Comparison of ENCODE assay signal across 8 cellular contexts in the genomic region with DNA sequence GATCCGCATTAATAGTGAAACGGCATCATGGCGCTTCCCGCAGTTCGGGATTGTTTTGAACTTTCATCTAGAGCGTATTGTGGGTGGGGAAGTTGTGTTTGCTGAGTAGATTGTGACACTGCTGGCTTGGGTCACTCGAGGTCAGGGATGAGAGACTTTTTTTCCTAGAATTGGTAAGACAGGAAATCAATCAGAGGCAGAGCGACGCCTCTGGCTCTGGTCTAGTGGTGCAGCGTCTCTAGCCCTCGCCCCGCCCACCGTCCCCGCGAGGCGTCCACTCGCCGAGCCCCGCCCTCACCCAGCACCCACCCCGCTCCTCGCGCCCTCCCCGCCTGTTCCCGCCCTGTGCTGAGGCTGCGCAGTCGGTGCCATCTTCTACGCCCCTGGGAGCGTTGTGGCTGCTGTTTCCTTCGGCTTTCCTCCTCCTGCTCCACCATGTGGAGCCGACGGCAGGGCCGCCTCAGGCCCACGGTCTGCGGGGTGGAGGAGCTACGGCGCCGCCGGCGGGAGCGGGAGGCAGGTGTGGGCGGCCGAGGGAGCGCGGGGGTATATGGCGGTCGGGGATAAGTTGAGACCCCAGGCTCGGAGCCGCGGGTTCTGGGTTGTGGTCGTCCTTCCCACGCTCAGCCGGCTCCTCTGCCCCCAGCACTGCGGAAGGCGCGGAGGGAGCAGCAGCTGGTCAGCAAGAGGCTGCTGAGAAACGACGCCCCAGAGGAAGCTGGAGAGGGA. TPM values are rescaled to one million over a fixed set of nuclear protein-coding genes. Genes with fewer than 3 reads are reported as not detected.
DNase-seq lines count a peak whose midpoint lies in the region; ATAC-seq and TF ChIP-seq lines count a peak whose summit lies in the region.

A gene (plus strand): TSS at position 359 of the 729 bp plus-strand sequence. CDS start 77 bp downstream, at position 436.

- in situ Hi-C loops in GM23248 (cut with MboI): no loop called here

- H4K20me1 ChIP-seq in GM23248 (ENCODE audit: insufficient read depth): no peaks in the 10 kb centered on the region

- peak within 1 kb of the TSS; percentile 82 for H3K4me3 ChIP-seq in GM23248
- peak within 1 kb of the TSS; percentile 76 for H3K4me3 ChIP-seq in fibroblast of mammary gland (ENCODE audit: control insufficient read depth, low read depth, low read length)

- H3K27me3 Mint-ChIP-seq in natural killer cell (ENCODE audit: low read depth in 2 of 2): no peaks in the 10 kb centered on the region

- 0 out of 2 replicates have a peak, but pooled peaks cover 4% of the 10 kb centered on the region for H3F3A ChIP-seq in GM23248 (ENCODE audit: insufficient read depth)

- H3K4me2 ChIP-seq in GM23248 (ENCODE audit: unreplicated experiment): peak within 1 kb of the TSS; percentile 84

- H3K79me2 ChIP-seq in GM23248 (ENCODE audit: insufficient read depth): peaks cover 26% of the 10 kb centered on the region

- H3K4me1 Mint-ChIP-seq in natural killer cell: peaks cover 15 to 35% of the 10 kb centered on the region in 2 donors

- no peaks in the 10 kb centered on the region for H3K27me3 ChIP-seq in GM23248 (replicated peaks; ENCODE audit: insufficient read depth)

- H2AFZ ChIP-seq in GM23248: peak within 1 kb of the TSS; percentile 91

- H3K36me3 Mint-ChIP-seq in natural killer cell: no peaks in the 10 kb centered on the region

- H3K4me1 ChIP-seq in GM23248 (ENCODE audit: insufficient read depth): no peaks in the 10 kb centered on the region

- peak within 1 kb of the TSS; percentile 92 for H3K4me3 Mint-ChIP-seq in natural killer cell

- H3K36me3 ChIP-seq in GM23248 (ENCODE audit: low read depth): no peaks in the 10 kb centered on the region

- H3K9me3 Mint-ChIP-seq in natural killer cell: no peaks in the 10 kb centered on the region

- H3K27ac ChIP-seq in GM23248: peak within 1 kb of the TSS; percentile 69

- DNase-seq in Daoy (ENCODE audit: low read depth) (peak; percentile 99), GM23248 (peak; percentile 99), LHCN-M2 (ENCODE audit: low read depth) (peak; percentile 97), RPMI7951 (ENCODE audit: low read depth) (peak; percentile 94), fibroblast of mammary gland (ENCODE audit: low read depth) (peak; percentile 98), natural killer cell (peak; percentile 94)
- peak; percentile 94 to 96 for DNase-seq in activated T-helper 1 cell treated with anti-CD3 and anti-CD28 coated beads, Interleukin-2, amount 50 U/mL, for 16 hours (ENCODE audit: low read depth in 1 of 2, low spot score in 1 of 2)
- DNase-seq in stimulated activated naive CD4-positive, alpha-beta T cell treated with Interleukin-2 at 50 U/mL for 16 hours (lab: John Stamatoyannopoulos, UW): peak; percentile 97

- peak; percentile 98 to 100 (median 99) for ATAC-seq in natural killer cell

- TF ChIP-seq CTCF in fibroblast of mammary gland (conservative IDR thresholded peaks at IDR 0.05; ENCODE audit: control insufficient read depth, insufficient read depth, low read depth, low read length) (peak; percentile 40), natural killer cell (IDR thresholded peaks at IDR 0.05) (peak; percentile 61)

- intact Hi-C loops in natural killer cell (cut with micrococcal nuclease): loop anchor here (1.0 to 2.0 kb wide), 4 partner anchors 8 to 236 kb away; a partner anchor contains a TSS

- no peaks in the 10 kb centered on the region for H3K9me2 ChIP-seq in GM23248 (ENCODE audit: insufficient read depth)

- H3K9me3 ChIP-seq in GM23248 (ENCODE audit: low read depth): no peaks in the 10 kb centered on the region

- WGBS in GM23248 (ENCODE audit: low coverage in 1 of 2, low lambda C conversion rate in 2 of 2, missing lambda C conversion rate in 2 of 2), 2 experiments: 2 to 3% methylated on average over 32 to 55 of the region's 57 CpGs

- H3K27ac Mint-ChIP-seq in natural killer cell: peak within 1 kb of the TSS; percentile 93 to 95

- H3K9ac ChIP-seq in GM23248: peak within 1 kb of the TSS; percentile 84

RNA-seq across cellular contexts. Expression of the gene that starts here (rescaled TPM):
- 19.1 and 38.7 TPM in 2 replicates for total RNA-seq in Daoy (2014; rRNA removed; shearing (Covaris generic))
- total RNA-seq in GM23248 (2014; rRNA removed; shearing (Covaris generic)): 14.4 and 48.2 TPM in 2 replicates
- 5.4 and 5.6 TPM in 2 replicates for polyA plus RNA-seq in GM23248 (2016; fragmentation: Nextera tagmentation; extraction: Ambion mirVana)
- total RNA-seq in LHCN-M2 (2014; rRNA removed): 42.8 and 43.0 TPM in 2 replicates
- polyA plus RNA-seq in LHCN-M2 (2012): 7.2 TPM
- 6.8 and 9.2 TPM in 2 replicates for total RNA-seq in RPMI7951 (2014; rRNA removed; shearing (Covaris generic))
- total RNA-seq in natural killer cell: 10 to 100 TPM; 17.9 to 19.5 (median 18.8) TPM

Comparison
In these comparisons a context has a peak if more than half of its experiments do, and no peak if none do; other contexts are left out.
1. Peak in every context shown above with its lines: DNase-seq, ATAC-seq, H3K4me3 ChIP-seq and H3K27ac ChIP-seq.